8 cellular contexts compared by ENCODE assay signal in genomic region chr17:19977360-19978205, GRCh38. TPM values are rescaled to one million over a fixed set of nuclear protein-coding genes. Genes with fewer than 3 reads are reported as not detected.
DNase-seq lines count a peak whose midpoint lies in the region; ATAC-seq and TF ChIP-seq lines count a peak whose summit lies in the region.

TSS of gene AKAP10 (minus strand) at chr17:19977828. CDS start at chr17:19977679, 149 bp downstream.

- no peaks in the 10 kb centered on the region for H3K27me3 Mint-ChIP-seq in activated T-helper 2 cell treated with anti-CD3 and anti-CD28 coated beads, Interferon-gamma antibody, Interleukin-2, Interleukin-4, amounts not matched to agents 10 μg/mL and 5 μg/mL and 100 μg/mL, durations not matched to agents 14 hours and 24 hours and 36 hours (ENCODE audit: low read depth)
- H3K27me3 Mint-ChIP-seq in nephron progenitor cell (ENCODE audit: low read depth, poor library complexity), result peaks cover 9% of the 10 kb centered on the region
- no peaks in the 10 kb centered on the region for H3K27me3 Mint-ChIP-seq in stimulated activated naive CD8-positive, alpha-beta T cell treated with anti-CD3 and anti-CD28 coated beads, Interleukin-15, amount 100 ng/mL, for 72 hours

- H3K79me2 ChIP-seq in Karpas-422 (ENCODE audit: low read length), result peaks cover 50% of the 10 kb centered on the region

- H3K27ac ChIP-seq in Karpas-422 (ENCODE audit: low read length), result peak within 1 kb of the TSS; percentile 65

- DNase-seq in Daoy (ENCODE audit: low read depth) (peak; percentile 90), Karpas-422 (peak; percentile 97), RPMI7951 (ENCODE audit: low read depth) (peak; percentile 81), fibroblast of the aortic adventitia (ENCODE audit: low read depth) (peak; percentile 75), nephron progenitor cell (peak; percentile 93)
- DNase-seq in activated T-helper 2 cell treated with anti-CD3 and anti-CD28 coated beads, Interferon-gamma antibody, Interleukin-2, Interleukin-4, amounts not matched to agents 10 μg/mL and 5 μg/mL and 100 μg/mL, durations not matched to agents 14 hours and 24 hours and 36 hours (ENCODE audit: low spot score), result peak; percentile 89
- peak; percentile 88 to 93 for DNase-seq in stimulated activated naive CD8-positive, alpha-beta T cell treated with anti-CD3 and anti-CD28 coated beads, Interleukin-15, amount 100 ng/mL, for 72 hours

- H3K9me3 ChIP-seq in Karpas-422 (ENCODE audit: low read length), result no peaks in the 10 kb centered on the region

- peaks cover 42% of the 10 kb centered on the region for H3K36me3 Mint-ChIP-seq in activated T-helper 2 cell treated with anti-CD3 and anti-CD28 coated beads, Interferon-gamma antibody, Interleukin-2, Interleukin-4, amounts not matched to agents 10 μg/mL and 5 μg/mL and 100 μg/mL, durations not matched to agents 14 hours and 24 hours and 36 hours (ENCODE audit: low read depth)
- peaks cover 34% of the 10 kb centered on the region for H3K36me3 Mint-ChIP-seq in nephron progenitor cell (ENCODE audit: low read depth)

- peak within 1 kb of the TSS; percentile 92 for H3K9ac ChIP-seq in Karpas-422 (ENCODE audit: low read length)

- intact Hi-C loops in activated T-helper 2 cell treated with anti-CD3 and anti-CD28 coated beads, Interferon-gamma antibody, Interleukin-2, Interleukin-4, amounts not matched to agents 10 μg/mL and 5 μg/mL and 100 μg/mL, durations not matched to agents 14 hours and 24 hours and 36 hours (cut with micrococcal nuclease), result no loop called here

- H3K4me1 ChIP-seq in Karpas-422 (ENCODE audit: low read length), result peaks cover 27% of the 10 kb centered on the region

- no peaks in the 10 kb centered on the region for H3K27me3 ChIP-seq in Karpas-422 (ENCODE audit: low read length)

- H3K9me3 Mint-ChIP-seq in activated T-helper 2 cell treated with anti-CD3 and anti-CD28 coated beads, Interferon-gamma antibody, Interleukin-2, Interleukin-4, amounts not matched to agents 10 μg/mL and 5 μg/mL and 100 μg/mL, durations not matched to agents 14 hours and 24 hours and 36 hours, result no peaks in the 10 kb centered on the region
- peaks cover 13% of the 10 kb centered on the region for H3K9me3 Mint-ChIP-seq in nephron progenitor cell
- no peaks in the 10 kb centered on the region for H3K9me3 Mint-ChIP-seq in stimulated activated naive CD8-positive, alpha-beta T cell treated with anti-CD3 and anti-CD28 coated beads, Interleukin-15, amount 100 ng/mL, for 72 hours

- peak; percentile 80 for ATAC-seq in GM21825 (IDR thresholded peaks at IDR 0.05; ENCODE audit: unreplicated experiment)
- peak; percentile 88 for ATAC-seq in stimulated activated naive CD8-positive, alpha-beta T cell treated with anti-CD3 and anti-CD28 coated beads, Interleukin-15, amount 100 ng/mL, for 72 hours

- H3K4me1 Mint-ChIP-seq in activated T-helper 2 cell treated with anti-CD3 and anti-CD28 coated beads, Interferon-gamma antibody, Interleukin-2, Interleukin-4, amounts not matched to agents 10 μg/mL and 5 μg/mL and 100 μg/mL, durations not matched to agents 14 hours and 24 hours and 36 hours (ENCODE audit: low read depth), result peaks cover 30% of the 10 kb centered on the region
- peaks cover 28% of the 10 kb centered on the region for H3K4me1 Mint-ChIP-seq in nephron progenitor cell
- H3K4me1 Mint-ChIP-seq in stimulated activated naive CD8-positive, alpha-beta T cell treated with anti-CD3 and anti-CD28 coated beads, Interleukin-15, amount 100 ng/mL, for 72 hours, result peaks cover 55% of the 10 kb centered on the region

- peak within 1 kb of the TSS; percentile 95 for H3K4me3 Mint-ChIP-seq in activated T-helper 2 cell treated with anti-CD3 and anti-CD28 coated beads, Interferon-gamma antibody, Interleukin-2, Interleukin-4, amounts not matched to agents 10 μg/mL and 5 μg/mL and 100 μg/mL, durations not matched to agents 14 hours and 24 hours and 36 hours (ENCODE audit: low read depth)
- H3K4me3 Mint-ChIP-seq in nephron progenitor cell, result peak within 1 kb of the TSS; percentile 92
- peak within 1 kb of the TSS; percentile 98 to 100 for H3K4me3 Mint-ChIP-seq in stimulated activated naive CD8-positive, alpha-beta T cell treated with anti-CD3 and anti-CD28 coated beads, Interleukin-15, amount 100 ng/mL, for 72 hours

- H3K4me2 ChIP-seq in Karpas-422 (ENCODE audit: low read depth, low read length, poor library complexity, severe bottlenecking), result peak within 1 kb of the TSS; percentile 71

- H4K20me1 ChIP-seq in Karpas-422 (ENCODE audit: insufficient read depth, low read depth, low read length), result peaks cover 5% of the 10 kb centered on the region; the same call in 1 of the 2 replicates

- peaks cover 21% of the 10 kb centered on the region; the same call in 1 of the 2 replicates for H3K36me3 ChIP-seq in Karpas-422 (ENCODE audit: insufficient read depth, low read length)

- H3K4me3 ChIP-seq in Karpas-422 (ENCODE audit: low read length) (peak within 1 kb of the TSS; percentile 91), fibroblast of the aortic adventitia (ENCODE audit: low read depth, low read length) (peak within 1 kb of the TSS; percentile 93)

- H3K27ac Mint-ChIP-seq in activated T-helper 2 cell treated with anti-CD3 and anti-CD28 coated beads, Interferon-gamma antibody, Interleukin-2, Interleukin-4, amounts not matched to agents 10 μg/mL and 5 μg/mL and 100 μg/mL, durations not matched to agents 14 hours and 24 hours and 36 hours, result peak within 1 kb of the TSS; percentile 99
- peak within 1 kb of the TSS; percentile 96 for H3K27ac Mint-ChIP-seq in nephron progenitor cell
- H3K27ac Mint-ChIP-seq in stimulated activated naive CD8-positive, alpha-beta T cell treated with anti-CD3 and anti-CD28 coated beads, Interleukin-15, amount 100 ng/mL, for 72 hours, result peak within 1 kb of the TSS; percentile 98

- H2AFZ ChIP-seq in Karpas-422 (ENCODE audit: low read length), result peak within 1 kb of the TSS; percentile 77; the same call in 1 of the 2 replicates

- TF ChIP-seq CTCF in fibroblast of the aortic adventitia (IDR thresholded peaks at IDR 0.05; ENCODE audit: insufficient read depth, low read length) (no peak), nephron progenitor cell (IDR thresholded peaks at IDR 0.05) (no peak)

- no peaks in the 10 kb centered on the region for H3K9me2 ChIP-seq in Karpas-422 (replicated peaks; ENCODE audit: insufficient read depth, low read length)

RNA-seq across cellular contexts. Expression of gene AKAP10, which starts in this region (rescaled TPM):
- 9.7 and 17.7 TPM in 2 replicates for total RNA-seq in Daoy (2014; rRNA removed; shearing (Covaris generic))
- 25.2 and 31.1 TPM in 2 replicates for total RNA-seq in Karpas-422 (2014; rRNA removed; shearing (Covaris generic); ENCODE audit: low replicate concordance)
- 14.1 and 19.7 TPM in 2 replicates for total RNA-seq in RPMI7951 (2014; rRNA removed; shearing (Covaris generic))
- 36.3 and 38.4 TPM in 2 replicates for total RNA-seq in activated T-helper 2 cell treated with anti-CD3 and anti-CD28 coated beads, Interferon-gamma antibody, Interleukin-2, Interleukin-4, amounts not matched to agents 10 μg/mL and 5 μg/mL and 100 μg/mL, durations not matched to agents 14 hours and 24 hours and 36 hours
- total RNA-seq in fibroblast of the aortic adventitia (ENCODE audit: low replicate concordance), result 26.8 and 28.3 TPM in 2 replicates

Comparison
In these comparisons a context has a peak if more than half of its experiments do, and no peak if none do; other contexts are left out.
1. Peak in every context shown above with its lines: DNase-seq, ATAC-seq, H3K4me3 ChIP-seq and H3K27ac ChIP-seq.